ENCODE assay signal across 1 cellular context in genomic region chr7:1496531-1497292, GRCh38.
A peak's percentile ranks its signal among the peaks of the same experiment; 100 is the strongest.
TF ChIP-seq lines count a peak whose summit lies in the region.

No MANE protein-coding gene starts in this region.

TF ChIP-seq in K562, 482 proteins besides CTCF, POLR2A, EP300 and RAD21:
- TF ChIP-seq RBFOX2 (IDR thresholded peaks at IDR 0.05; ENCODE audit: low read depth, low read length) (peak; percentile 15; the same call in 1 of the 2 replicates), CBFA2T3 (IDR thresholded peaks at IDR 0.05) (no peak), RBM22 (IDR thresholded peaks at IDR 0.05; ENCODE audit: low read depth, low read length, poor library complexity, severe bottlenecking) (peak; percentile 2)
TF ChIP-seq in K562: peak in this region for 2.
